18 cellular contexts compared by ENCODE assay signal in the genomic region with DNA sequence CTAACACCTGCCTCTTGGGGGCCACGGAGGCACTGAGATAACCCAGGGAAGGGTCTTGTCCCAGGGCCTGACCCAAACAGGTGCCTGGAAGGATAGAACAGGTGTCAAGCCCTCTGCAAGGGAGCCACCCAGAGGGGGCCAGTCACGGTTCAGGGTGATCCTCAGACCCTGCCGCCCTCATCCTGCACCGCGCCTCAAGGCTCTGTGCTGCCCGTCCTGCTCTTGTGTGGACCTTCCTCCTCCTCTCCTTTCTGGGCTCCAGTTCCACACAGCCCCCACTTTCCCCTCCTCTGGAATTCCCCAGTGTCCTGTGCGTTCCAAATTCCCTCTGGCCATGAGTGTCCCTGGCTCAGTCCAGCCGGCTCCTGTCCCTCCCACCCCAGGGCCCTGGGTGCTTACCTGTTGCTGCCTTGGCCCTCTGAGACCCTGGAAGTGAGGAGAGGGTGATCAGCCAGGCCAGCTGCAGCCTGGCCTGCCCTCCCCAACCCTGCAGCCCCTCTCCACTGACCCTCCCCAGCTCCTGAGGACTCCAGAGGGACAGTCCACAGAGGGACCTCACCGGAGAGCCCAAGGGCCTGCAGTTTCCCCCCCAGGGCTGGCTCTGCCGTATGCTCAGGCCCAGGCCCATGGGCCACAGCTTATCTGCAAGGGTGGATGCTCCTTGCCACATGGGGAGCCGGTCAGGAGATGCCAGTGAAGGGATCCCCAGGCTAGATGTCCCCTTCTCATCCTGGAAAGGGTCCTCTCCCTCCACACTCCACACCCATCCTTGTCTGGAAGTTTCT. TPM values are rescaled to one million over a fixed set of nuclear protein-coding genes. Genes with fewer than 3 reads are reported as not detected.
DNase-seq lines count a peak whose midpoint lies in the region; ATAC-seq and TF ChIP-seq lines count a peak whose summit lies in the region.
"Had no signal": no experiment of that assay in that cellular context is flagged by ENCODE, and none has a peak within 500 bp of the region (broad histone marks: within the 10 kb centered on the region; RNA-seq: fewer than 3 reads in every experiment).

No MANE protein-coding gene starts in this region.

- H3K4me2 ChIP-seq in DOHH2 (ENCODE audit: low read length) = peak overlapping the region; percentile 57
- H3K4me2 ChIP-seq: A549 had no signal

- POLR2A ChIA-PET in activated CD4-positive, alpha-beta T cell treated with anti-CD3 and anti-CD28 coated beads, Interleukin-2, amount 10 ng/mL, durations not matched to agents 7 days and 5 days (lab: Charles Lee) = no interaction called here
- POLR2A ChIA-PET in naive thymus-derived CD8-positive, alpha-beta T cell (lab: Charles Lee) = no interaction called here

- no peaks in the 10 kb centered on the region for H3K9me3 Mint-ChIP-seq in activated CD4-positive, alpha-beta T cell treated with anti-CD3 and anti-CD28 coated beads, Interleukin-2, amount 10 ng/mL, durations not matched to agents 7 days and 5 days
- H3K9me3 Mint-ChIP-seq in activated T-helper 17 cell treated with anti-CD3 and anti-CD28 coated beads, Interleukin-2, amount 50 U/mL, for 72 hours = no peaks in the 10 kb centered on the region
- H3K9me3 Mint-ChIP-seq in naive thymus-derived CD8-positive, alpha-beta T cell = no peaks in the 10 kb centered on the region
- H3K9me3 Mint-ChIP-seq: activated naive CD4-positive, alpha-beta T cell treated with anti-CD3 and anti-CD28 coated beads, Interleukin-2, amount 50 U/mL, for 72 hours; brain; type B pancreatic cell had no signal

- peaks cover 4% of the 10 kb centered on the region; the same call in 1 of the 2 replicates for H3K27me3 ChIP-seq in DOHH2 (ENCODE audit: control insufficient read depth, low read length)
- H3K27me3 ChIP-seq: ovary had no signal

- H3F3A ChIP-seq in DOHH2 (ENCODE audit: control insufficient read depth, insufficient read depth) = no peaks in the 10 kb centered on the region; the same call in 1 of the 2 replicates

- no peaks in the 10 kb centered on the region for H3K36me3 ChIP-seq in DOHH2 (ENCODE audit: control insufficient read depth, low read length)
- H3K36me3 ChIP-seq: colonic mucosa, ovary had no signal

- CTCF ChIA-PET in activated CD4-positive, alpha-beta T cell treated with anti-CD3 and anti-CD28 coated beads, Interleukin-2, amount 10 ng/mL, durations not matched to agents 7 days and 5 days (lab: Charles Lee) = interaction anchor here (1.3 kb wide), 1 partner anchor 17 kb away, joined by 3 read pairs; no protein-coding TSS in a partner anchor

- no peaks in the 10 kb centered on the region; the same call in 1 of the 2 replicates for H4K20me1 ChIP-seq in DOHH2 (ENCODE audit: control insufficient read depth, insufficient read depth, low read depth, low read length)

- H3K9me3 ChIP-seq in DOHH2 (ENCODE audit: control insufficient read depth, insufficient read depth, low read length) = no peaks in the 10 kb centered on the region
- H3K9me3 ChIP-seq: A549, colonic mucosa, ovary had no signal

- no peak overlapping the region; the same call in 1 of the 2 replicates for H3K4me3 ChIP-seq in DOHH2 (ENCODE audit: low read length)
- H3K4me3 ChIP-seq: A549, colonic mucosa, ovary had no signal

- no peak for TF ChIP-seq CTCF in DOHH2 (IDR thresholded peaks at IDR 0.05; ENCODE audit: low read depth, low read length, poor library complexity, severe bottlenecking)

- H3K4me1 Mint-ChIP-seq in activated CD4-positive, alpha-beta T cell treated with anti-CD3 and anti-CD28 coated beads, Interleukin-2, amount 10 ng/mL, durations not matched to agents 7 days and 5 days = peaks cover 10% of the 10 kb centered on the region
- H3K4me1 Mint-ChIP-seq in activated T-helper 17 cell treated with anti-CD3 and anti-CD28 coated beads, Interleukin-2, amount 50 U/mL, for 72 hours = peaks cover 6% of the 10 kb centered on the region
- H3K4me1 Mint-ChIP-seq in naive thymus-derived CD8-positive, alpha-beta T cell = peaks cover 4 to 18% (median 11%) of the 10 kb centered on the region in 4 donors
- H3K4me1 Mint-ChIP-seq: brain had no signal

- peak overlapping the region; percentile 27 for H3K4me3 Mint-ChIP-seq in activated CD4-positive, alpha-beta T cell treated with anti-CD3 and anti-CD28 coated beads, Interleukin-2, amount 10 ng/mL, durations not matched to agents 7 days and 5 days
- H3K4me3 Mint-ChIP-seq in activated T-helper 17 cell treated with anti-CD3 and anti-CD28 coated beads, Interleukin-2, amount 50 U/mL, for 72 hours = peak overlapping the region; percentile 32
- H3K4me3 Mint-ChIP-seq in naive thymus-derived CD8-positive, alpha-beta T cell = peak overlapping the region in 7 of 10 donors; percentile 14 to 56 (median 42)
- H3K4me3 Mint-ChIP-seq: brain, type B pancreatic cell had no signal

- H3K9me2 ChIP-seq in DOHH2 (replicated peaks; ENCODE audit: control insufficient read depth, low read length) = no peaks in the 10 kb centered on the region

- no peak for ATAC-seq in activated T-helper 17 cell treated with anti-CD3 and anti-CD28 coated beads, Interleukin-2, amount 50 U/mL, for 72 hours (replicated peaks)
- no peak for ATAC-seq in naive thymus-derived CD8-positive, alpha-beta T cell
- ATAC-seq in GM18868 (IDR thresholded peaks at IDR 0.05; ENCODE audit: unreplicated experiment) = no peak
- ATAC-seq: A549 had no signal

- H3K27ac ChIP-seq in DOHH2 (ENCODE audit: low read depth, low read length) = no peak overlapping the region
- H3K27ac ChIP-seq: A549, colonic mucosa, foreskin keratinocyte, ovary had no signal

- H3K27ac Mint-ChIP-seq in activated CD4-positive, alpha-beta T cell treated with anti-CD3 and anti-CD28 coated beads, Interleukin-2, amount 10 ng/mL, durations not matched to agents 7 days and 5 days = no peak overlapping the region
- H3K27ac Mint-ChIP-seq in activated T-helper 17 cell treated with anti-CD3 and anti-CD28 coated beads, Interleukin-2, amount 50 U/mL, for 72 hours = no peak overlapping the region
- H3K27ac Mint-ChIP-seq in naive thymus-derived CD8-positive, alpha-beta T cell = no peak overlapping the region
- H3K27ac Mint-ChIP-seq: brain, type B pancreatic cell had no signal

- peaks cover 4% of the 10 kb centered on the region for H3K4me1 ChIP-seq in DOHH2 (ENCODE audit: control insufficient read depth, low read length)

- DNase-seq in activated CD4-positive, alpha-beta T cell treated with anti-CD3 and anti-CD28 coated beads, Interleukin-2, amount 10 ng/mL, durations not matched to agents 7 days and 5 days = no peak
- no peak for DNase-seq in activated CD4-positive, alpha-beta T cell treated with anti-CD3 and anti-CD28 coated beads, Interleukin-2, amount 50 U/mL, for 1 hour
- no peak for DNase-seq in naive thymus-derived CD8-positive, alpha-beta T cell
- DNase-seq in NCI-H2107 treated with DMSO at 0.1 percent for 48 hours (lab: John Stamatoyannopoulos, UW; ENCODE audit: unreplicated experiment) = no peak
- no peak for DNase-seq in stimulated activated CD4-positive, alpha-beta T cell treated with anti-CD3 and anti-CD28 coated beads, Interleukin-2, amount 100 ng/mL, for 48 hours
- DNase-seq: foreskin keratinocyte, hippocampal formation, NCI-H774, T1000 had no signal

- no peaks in the 10 kb centered on the region for H3K79me2 ChIP-seq in DOHH2 (ENCODE audit: control insufficient read depth, low read length)

- no peaks in the 10 kb centered on the region for H3K27me3 Mint-ChIP-seq in activated CD4-positive, alpha-beta T cell treated with anti-CD3 and anti-CD28 coated beads, Interleukin-2, amount 10 ng/mL, durations not matched to agents 7 days and 5 days
- no peaks in the 10 kb centered on the region for H3K27me3 Mint-ChIP-seq in activated T-helper 17 cell treated with anti-CD3 and anti-CD28 coated beads, Interleukin-2, amount 50 U/mL, for 72 hours
- H3K27me3 Mint-ChIP-seq in naive thymus-derived CD8-positive, alpha-beta T cell = peaks cover 0 to 5% (median 0%) of the 10 kb centered on the region in 5 donors
- H3K27me3 Mint-ChIP-seq: brain had no signal

- H3K36me3 Mint-ChIP-seq in activated CD4-positive, alpha-beta T cell treated with anti-CD3 and anti-CD28 coated beads, Interleukin-2, amount 10 ng/mL, durations not matched to agents 7 days and 5 days (ENCODE audit: low read depth) = no peaks in the 10 kb centered on the region
- H3K36me3 Mint-ChIP-seq in activated T-helper 17 cell treated with anti-CD3 and anti-CD28 coated beads, Interleukin-2, amount 50 U/mL, for 72 hours (ENCODE audit: low read depth) = no peaks in the 10 kb centered on the region
- H3K36me3 Mint-ChIP-seq in naive thymus-derived CD8-positive, alpha-beta T cell = no peaks in the 10 kb centered on the region
- H3K36me3 Mint-ChIP-seq: activated naive CD4-positive, alpha-beta T cell treated with anti-CD3 and anti-CD28 coated beads, Interleukin-2, amount 50 U/mL, for 72 hours; brain; type B pancreatic cell had no signal

RNA-seq across cellular contexts. Expression of a gene that starts 3.7 kb away (rescaled TPM):
- total RNA-seq in activated CD4-positive, alpha-beta T cell treated with anti-CD3 and anti-CD28 coated beads, Interleukin-2, amount 10 ng/mL, durations not matched to agents 7 days and 5 days = 1 to 10 TPM; 1.5 to 1.7 TPM
- 1 to 10 TPM; 2.2 to 2.9 TPM for total RNA-seq in activated T-helper 17 cell treated with anti-CD3 and anti-CD28 coated beads, Interleukin-2, amount 50 U/mL, for 72 hours
- 1 to 10 TPM in 1 of 2 experiments, under 1 TPM in 1; 0.81 to 1.2 TPM for total RNA-seq in naive thymus-derived CD8-positive, alpha-beta T cell
- polyA plus RNA-seq in naive thymus-derived CD8-positive, alpha-beta T cell = under 1 TPM in 1 of 3 donors, not detected in 2; 0.06 TPM

RNA-seq across cellular contexts. Expression of a gene that starts 34.0 kb away (rescaled TPM):
- total RNA-seq in activated CD4-positive, alpha-beta T cell treated with anti-CD3 and anti-CD28 coated beads, Interleukin-2, amount 10 ng/mL, durations not matched to agents 7 days and 5 days = 10 to 100 TPM; 31.6 to 34.4 TPM
- total RNA-seq in activated T-helper 17 cell treated with anti-CD3 and anti-CD28 coated beads, Interleukin-2, amount 50 U/mL, for 72 hours = 10 to 100 TPM; 42.2 to 79.1 TPM
- total RNA-seq in naive thymus-derived CD8-positive, alpha-beta T cell = 10 to 100 TPM; 24.3 to 25.5 TPM
- 10 to 100 TPM; 10.8 to 18.4 (median 12.9) TPM for polyA plus RNA-seq in naive thymus-derived CD8-positive, alpha-beta T cell

RNA-seq across cellular contexts. Expression of a gene that starts 36.1 kb away (rescaled TPM):
- 100 to 1,000 TPM; 512 to 565 TPM for total RNA-seq in activated CD4-positive, alpha-beta T cell treated with anti-CD3 and anti-CD28 coated beads, Interleukin-2, amount 10 ng/mL, durations not matched to agents 7 days and 5 days
- 100 to 1,000 TPM; 553 to 810 TPM for total RNA-seq in activated T-helper 17 cell treated with anti-CD3 and anti-CD28 coated beads, Interleukin-2, amount 50 U/mL, for 72 hours
- 100 to 1,000 TPM; 927 to 965 TPM for total RNA-seq in naive thymus-derived CD8-positive, alpha-beta T cell
- 100 to 1,000 TPM in 1 of 3 donors, 10 to 100 TPM in 2; 25.5 to 110 (median 62.4) TPM for polyA plus RNA-seq in naive thymus-derived CD8-positive, alpha-beta T cell
